1 cellular context compared by ENCODE assay signal in the genomic region with DNA sequence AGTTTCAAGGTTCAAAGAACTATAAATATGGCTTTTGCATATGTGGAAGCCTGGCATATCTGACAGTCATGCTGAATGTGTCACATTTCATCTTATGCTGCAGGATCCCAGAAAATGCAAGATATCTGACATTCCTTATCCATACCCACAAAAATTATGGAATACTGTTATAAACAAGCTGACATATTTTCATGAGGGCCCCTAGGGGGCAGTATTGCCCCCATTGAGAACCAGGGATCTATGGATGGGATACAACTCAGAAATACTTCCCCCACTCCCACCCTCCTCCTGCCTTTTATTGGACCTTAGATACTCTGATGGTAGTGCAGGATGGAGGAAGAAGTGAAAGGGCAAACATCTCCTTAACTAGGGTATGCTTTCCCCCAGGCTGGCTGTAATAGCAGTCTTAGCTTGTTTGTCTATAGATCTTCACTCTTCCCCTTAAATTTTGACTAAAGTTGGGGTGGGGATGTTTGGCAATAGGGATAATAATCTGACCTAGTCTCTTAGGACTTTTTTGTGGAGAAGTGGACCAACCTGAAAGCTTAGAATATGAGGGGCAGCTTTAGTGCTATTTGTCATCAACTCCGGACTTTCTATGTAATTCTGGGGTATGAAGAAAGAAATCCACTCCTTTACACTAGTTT.
TF ChIP-seq lines count a peak whose summit lies in the region.

No MANE protein-coding gene starts in this region.

TF ChIP-seq in K562, 482 proteins besides CTCF, POLR2A, EP300 and RAD21 (continued from another document):
- TF ChIP-seq, protein P1, sequence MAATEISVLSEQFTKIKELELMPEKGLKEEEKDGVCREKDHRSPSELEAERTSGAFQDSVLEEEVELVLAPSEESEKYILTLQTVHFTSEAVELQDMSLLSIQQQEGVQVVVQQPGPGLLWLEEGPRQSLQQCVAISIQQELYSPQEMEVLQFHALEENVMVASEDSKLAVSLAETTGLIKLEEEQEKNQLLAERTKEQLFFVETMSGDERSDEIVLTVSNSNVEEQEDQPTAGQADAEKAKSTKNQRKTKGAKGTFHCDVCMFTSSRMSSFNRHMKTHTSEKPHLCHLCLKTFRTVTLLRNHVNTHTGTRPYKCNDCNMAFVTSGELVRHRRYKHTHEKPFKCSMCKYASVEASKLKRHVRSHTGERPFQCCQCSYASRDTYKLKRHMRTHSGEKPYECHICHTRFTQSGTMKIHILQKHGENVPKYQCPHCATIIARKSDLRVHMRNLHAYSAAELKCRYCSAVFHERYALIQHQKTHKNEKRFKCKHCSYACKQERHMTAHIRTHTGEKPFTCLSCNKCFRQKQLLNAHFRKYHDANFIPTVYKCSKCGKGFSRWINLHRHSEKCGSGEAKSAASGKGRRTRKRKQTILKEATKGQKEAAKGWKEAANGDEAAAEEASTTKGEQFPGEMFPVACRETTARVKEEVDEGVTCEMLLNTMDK (IDR thresholded peaks at IDR 0.05; ENCODE audit: borderline replicate concordance, insufficient read depth, low read depth, low read length, poor library complexity, severe bottlenecking): peak; percentile 18
- TF ChIP-seq, protein P2, sequence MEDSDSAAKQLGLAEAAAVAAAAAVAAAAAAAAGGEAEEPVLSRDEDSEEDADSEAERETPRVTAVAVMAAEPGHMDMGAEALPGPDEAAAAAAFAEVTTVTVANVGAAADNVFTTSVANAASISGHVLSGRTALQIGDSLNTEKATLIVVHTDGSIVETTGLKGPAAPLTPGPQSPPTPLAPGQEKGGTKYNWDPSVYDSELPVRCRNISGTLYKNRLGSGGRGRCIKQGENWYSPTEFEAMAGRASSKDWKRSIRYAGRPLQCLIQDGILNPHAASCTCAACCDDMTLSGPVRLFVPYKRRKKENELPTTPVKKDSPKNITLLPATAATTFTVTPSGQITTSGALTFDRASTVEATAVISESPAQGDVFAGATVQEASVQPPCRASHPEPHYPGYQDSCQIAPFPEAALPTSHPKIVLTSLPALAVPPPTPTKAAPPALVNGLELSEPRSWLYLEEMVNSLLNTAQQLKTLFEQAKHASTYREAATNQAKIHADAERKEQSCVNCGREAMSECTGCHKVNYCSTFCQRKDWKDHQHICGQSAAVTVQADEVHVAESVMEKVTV (CRISPR knock-in tag; IDR thresholded peaks at IDR 0.05): peak; percentile 54; the same call in 1 of the 2 replicates
- peak; percentile 44; the same call in 1 of the 2 replicates for TF ChIP-seq SMC3 (conservative IDR thresholded peaks at IDR 0.05; ENCODE audit: insufficient read depth, low read depth, low read length)
- no peak for TF ChIP-seq BRD4 (IDR thresholded peaks at IDR 0.05)
